Comparison of ENCODE assay signal across 7 cellular contexts in the genomic region with DNA sequence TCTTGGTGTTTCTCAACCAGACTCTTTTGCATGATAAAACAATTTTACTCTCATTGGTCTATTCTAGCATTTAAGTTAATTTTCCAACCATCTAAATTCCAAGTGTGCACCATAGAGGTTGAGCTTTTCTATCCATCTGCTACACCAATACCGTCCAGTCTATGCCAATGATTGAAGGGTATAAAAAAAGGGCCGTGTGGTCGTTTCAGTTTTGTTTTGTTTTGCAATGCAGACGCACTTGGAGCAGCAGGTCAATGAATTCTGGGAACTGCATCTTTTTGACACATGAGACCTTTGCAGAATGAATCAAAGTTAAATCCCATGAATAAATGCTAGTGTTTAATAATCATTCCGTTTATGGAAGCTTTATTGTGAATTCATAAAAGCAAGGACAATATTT.
DNase-seq lines count a peak whose midpoint lies in the region; ATAC-seq and TF ChIP-seq lines count a peak whose summit lies in the region.

No MANE protein-coding gene starts in this region.

- H3K27me3 ChIP-seq in brain microvascular endothelial cell (replicated peaks) (no peaks in the 10 kb centered on the region), psoas muscle (ENCODE audit: insufficient read depth in 3 of 3, low read length in 2 of 3) (no peaks in the 10 kb centered on the region)

- intact Hi-C loops in psoas muscle (cut with DNase I) = no loop called here

- H3K36me3 ChIP-seq in brain microvascular endothelial cell (replicated peaks) (no peaks in the 10 kb centered on the region), psoas muscle (ENCODE audit: insufficient read depth in 1 of 2, low read depth in 1 of 2) (no peaks in the 10 kb centered on the region)

- DNase-seq in GM12865 (ENCODE audit: low read depth) = peak; percentile 19
- peak; percentile 61 for DNase-seq in NCI-H146 treated with DMSO at 0.1 percent for 48 hours (lab: John Stamatoyannopoulos, UW; ENCODE audit: unreplicated experiment)
- DNase-seq in brain microvascular endothelial cell = peak; percentile 25
- no peak for DNase-seq in psoas muscle
- DNase-seq in hippocampal formation (lab: John Stamatoyannopoulos, UW) = no peak
- no peak for DNase-seq in NCI-H2171 (lab: John Stamatoyannopoulos, UW)

- peaks cover 17% of the 10 kb centered on the region for H3K4me1 ChIP-seq in psoas muscle

- 1 to 4% (median 2%) methylated on average over 5 of the region's 5 CpGs for WGBS in psoas muscle, 3 donors

- TF ChIP-seq CTCF in GM12865 (IDR thresholded peaks at IDR 0.05; ENCODE audit: insufficient read depth, low read depth, low read length, missing control alignments) (no peak), brain microvascular endothelial cell (IDR thresholded peaks at IDR 0.05; ENCODE audit: low read depth, low read length, missing control alignments) (no peak), psoas muscle (IDR thresholded peaks at IDR 0.05) (no peak)

- no peaks in the 10 kb centered on the region for H3K9me3 ChIP-seq in psoas muscle

- peak overlapping the region; percentile 38 for H3K4me3 ChIP-seq in GM12865 (ENCODE audit: low read depth, low read length)
- H3K4me3 ChIP-seq in brain microvascular endothelial cell (ENCODE audit: low read depth, low read length) = no peak overlapping the region
- H3K4me3 ChIP-seq in psoas muscle = peak overlapping the region; percentile 50

- H3K27ac ChIP-seq in brain microvascular endothelial cell = peak overlapping the region; percentile 72
- H3K27ac ChIP-seq in psoas muscle = peak overlapping the region; percentile 50

- ATAC-seq in psoas muscle (peak in 1 of 4 donors; percentile 30), GM18873 (IDR thresholded peaks at IDR 0.05; ENCODE audit: low FRiP score, unreplicated experiment) (no peak)

- in situ Hi-C loops in brain microvascular endothelial cell (cut with HindIII; ENCODE audit: low pct_ligation_motif_present, low sequenced_read_pairs) = no loop called here

Comparison
In these comparisons a context has a peak if more than half of its experiments do, and no peak if none do; other contexts are left out.
1. DNase-seq: peak in GM12865 (single experiment), NCI-H146 treated with DMSO at 0.1 percent for 48 hours (single experiment) and brain microvascular endothelial cell (single experiment); none in psoas muscle (0 of 2), hippocampal formation (0 of 2) and NCI-H2171 (single experiment).